In genomic region chr6:15955484-15955883, GRCh38 we compare ENCODE assay signal across 1 cellular context.
TF ChIP-seq lines count a peak whose summit lies in the region.

No MANE protein-coding gene starts in this region.

TF ChIP-seq in GM23338, 12 proteins besides CTCF, POLR2A, EP300 and RAD21 (continued from another document):
- no peak for TF ChIP-seq ZNF462 (CRISPR knock-in tag; IDR thresholded peaks at IDR 0.05)
- TF ChIP-seq NANOG (IDR thresholded peaks at IDR 0.05; ENCODE audit: borderline replicate concordance): no peak
- no peak for TF ChIP-seq STAT1 (IDR thresholded peaks at IDR 0.05; ENCODE audit: unreplicated experiment)
- TF ChIP-seq CREB1 (CRISPR knock-in tag; IDR thresholded peaks at IDR 0.05; ENCODE audit: low read depth): no peak
